ENCODE assay signal across 15 cellular contexts in genomic region chr5:76479973-76480667, GRCh38.
DNase-seq lines count a peak whose midpoint lies in the region; ATAC-seq and TF ChIP-seq lines count a peak whose summit lies in the region.
"Had no signal": no experiment of that assay in that cellular context is flagged by ENCODE, and none has a peak within 500 bp of the region (broad histone marks: within the 10 kb centered on the region; RNA-seq: fewer than 3 reads in every experiment).

No MANE protein-coding gene starts in this region.

- CTCF ChIA-PET in CD8-positive, alpha-beta memory T cell (lab: Charles Lee) = no interaction called here
- CTCF ChIA-PET in HEK293T (lab: Yijun Ruan, JAX) = interaction anchor here (1.0 kb wide), 1 partner anchor 37 kb away, joined by 3 read pairs; no protein-coding TSS in a partner anchor

- H3K36me3 ChIP-seq in CD8-positive, alpha-beta memory T cell (ENCODE audit: insufficient read depth, low read length) = no peaks in the 10 kb centered on the region
- H3K36me3 ChIP-seq in Peyer's patch = no peaks in the 10 kb centered on the region
- H3K36me3 ChIP-seq in endodermal cell (ENCODE audit: control insufficient read depth, insufficient read depth, low read length) = no peaks in the 10 kb centered on the region
- H3K36me3 ChIP-seq: SJCRH30, spleen had no signal

- H3K4me1 Mint-ChIP-seq in CD8-positive, alpha-beta memory T cell = peaks cover 76 to 89% (median 83%) of the 10 kb centered on the region in 3 donors
- H3K4me1 Mint-ChIP-seq in endodermal cell = peaks cover 17% of the 10 kb centered on the region
- peaks cover 57% of the 10 kb centered on the region for H3K4me1 Mint-ChIP-seq in nephron progenitor cell

- no peak overlapping the region for H3K9ac ChIP-seq in endodermal cell (ENCODE audit: extremely low read depth, low read length, poor library complexity, severe bottlenecking)

- peak in 1 of 2 donors; percentile 21 for TF ChIP-seq POLR2A in Peyer's patch (IDR thresholded peaks at IDR 0.05)

- TF ChIP-seq CTCF in Peyer's patch (IDR thresholded peaks at IDR 0.05) = no peak
- TF ChIP-seq CTCF in endodermal cell (conservative IDR thresholded peaks at IDR 0.05) = no peak
- TF ChIP-seq CTCF in nephron progenitor cell (IDR thresholded peaks at IDR 0.05) = no peak

- no peaks in the 10 kb centered on the region for H3K9me3 ChIP-seq in CD8-positive, alpha-beta memory T cell (ENCODE audit: low read length)
- no peaks in the 10 kb centered on the region for H3K9me3 ChIP-seq in Peyer's patch
- H3K9me3 ChIP-seq in endodermal cell (ENCODE audit: control insufficient read depth, low read length) = no peaks in the 10 kb centered on the region
- H3K9me3 ChIP-seq: SJCRH30, spleen had no signal

- no peak overlapping the region for H3K4me3 ChIP-seq in CD8-positive, alpha-beta memory T cell (ENCODE audit: low read length)
- H3K4me3 ChIP-seq in Peyer's patch (no peak overlapping the region), endodermal cell (ENCODE audit: low read length) (no peak overlapping the region)
- H3K4me3 ChIP-seq: lung, SJCRH30, spleen had no signal

- no peak for DNase-seq in CD8-positive, alpha-beta memory T cell
- DNase-seq in Peyer's patch = peak in 2 of 3 donors; percentile 77 to 81
- no peak for DNase-seq in endodermal cell
- no peak for DNase-seq in nephron progenitor cell
- no peak for DNase-seq in amniotic stem cell (lab: John Stamatoyannopoulos, UW)
- DNase-seq in HEK293T (ENCODE audit: extremely low spot score) = no peak
- DNase-seq: activated CD4-positive, alpha-beta memory T cell treated with anti-CD3 and anti-CD28 coated beads, Interleukin-2, amount 10 ng/mL, durations not matched to agents 7 days and 5 days; activated gamma-delta T cell treated with Interleukin-2 at 50 U/mL for 16 hours; NCI-H1048; SJCRH30; spleen had no signal

- peaks cover 0 to 16% (median 0%) of the 10 kb centered on the region in 3 donors for H3K36me3 Mint-ChIP-seq in CD8-positive, alpha-beta memory T cell
- H3K36me3 Mint-ChIP-seq in endodermal cell (ENCODE audit: low read depth) (no peaks in the 10 kb centered on the region), nephron progenitor cell (ENCODE audit: low read depth) (peaks cover 5% of the 10 kb centered on the region)

- POLR2A ChIA-PET in CD8-positive, alpha-beta memory T cell (lab: Charles Lee) = no interaction called here
- POLR2A ChIA-PET in HEK293T (lab: Yijun Ruan, JAX) = no interaction called here

- H3K27me3 ChIP-seq in CD8-positive, alpha-beta memory T cell (ENCODE audit: insufficient read depth, low read length, poor library complexity, severe bottlenecking) = no peaks in the 10 kb centered on the region
- H3K27me3 ChIP-seq in Peyer's patch = no peaks in the 10 kb centered on the region
- H3K27me3 ChIP-seq in endodermal cell (ENCODE audit: control insufficient read depth, insufficient read depth, low read length, poor library complexity, severe bottlenecking) = peaks cover 18% of the 10 kb centered on the region
- H3K27me3 ChIP-seq: SJCRH30, spleen had no signal

- H3K27ac Mint-ChIP-seq in CD8-positive, alpha-beta memory T cell = peak overlapping the region in 7 of 8 donors; percentile 12 to 84 (median 65)
- H3K27ac Mint-ChIP-seq in endodermal cell (peak overlapping the region; percentile 7), nephron progenitor cell (peak overlapping the region; percentile 33)
- H3K27ac Mint-ChIP-seq: activated CD4-positive, alpha-beta memory T cell treated with anti-CD3 and anti-CD28 coated beads, Interleukin-2, amount 10 ng/mL, durations not matched to agents 7 days and 5 days; B cell had no signal

- ATAC-seq in GM18867 (IDR thresholded peaks at IDR 0.05; ENCODE audit: unreplicated experiment) = no peak
- no peak for ATAC-seq in HG02759 (IDR thresholded peaks at IDR 0.05; ENCODE audit: unreplicated experiment)

- H3K4me1 ChIP-seq in CD8-positive, alpha-beta memory T cell (ENCODE audit: insufficient read depth, low read length) = peaks cover 26% of the 10 kb centered on the region
- H3K4me1 ChIP-seq in Peyer's patch (peaks cover 0 to 77% (median 8%) of the 10 kb centered on the region in 4 donors), endodermal cell (ENCODE audit: control insufficient read depth, insufficient read depth, low read length) (peaks cover 8% of the 10 kb centered on the region)
- H3K4me1 ChIP-seq: SJCRH30 had no signal

- no peaks in the 10 kb centered on the region for H3K9me3 Mint-ChIP-seq in CD8-positive, alpha-beta memory T cell
- H3K9me3 Mint-ChIP-seq in endodermal cell = no peaks in the 10 kb centered on the region
- H3K9me3 Mint-ChIP-seq in nephron progenitor cell = no peaks in the 10 kb centered on the region
- H3K9me3 Mint-ChIP-seq: activated CD4-positive, alpha-beta memory T cell treated with anti-CD3 and anti-CD28 coated beads, Interleukin-2, amount 10 ng/mL, durations not matched to agents 7 days and 5 days had no signal

- peak overlapping the region in 2 of 7 donors; percentile 18 to 32 for H3K4me3 Mint-ChIP-seq in CD8-positive, alpha-beta memory T cell
- H3K4me3 Mint-ChIP-seq in endodermal cell = no peak overlapping the region
- no peak overlapping the region for H3K4me3 Mint-ChIP-seq in nephron progenitor cell
- H3K4me3 Mint-ChIP-seq: activated CD4-positive, alpha-beta memory T cell treated with anti-CD3 and anti-CD28 coated beads, Interleukin-2, amount 10 ng/mL, durations not matched to agents 7 days and 5 days; B cell had no signal

- H3K27me3 Mint-ChIP-seq in CD8-positive, alpha-beta memory T cell = no peaks in the 10 kb centered on the region
- H3K27me3 Mint-ChIP-seq in endodermal cell (ENCODE audit: insufficient read depth) (peaks cover 11% of the 10 kb centered on the region), nephron progenitor cell (ENCODE audit: low read depth, poor library complexity) (no peaks in the 10 kb centered on the region)
- H3K27me3 Mint-ChIP-seq: activated CD4-positive, alpha-beta memory T cell treated with anti-CD3 and anti-CD28 coated beads, Interleukin-2, amount 10 ng/mL, durations not matched to agents 7 days and 5 days; B cell had no signal

- H3K27ac ChIP-seq in CD8-positive, alpha-beta memory T cell (ENCODE audit: low read depth, low read length) = no peak overlapping the region
- H3K27ac ChIP-seq in Peyer's patch = peak overlapping the region in 2 of 4 donors; percentile 75 to 77
- H3K27ac ChIP-seq in endodermal cell (ENCODE audit: low read depth, low read length) = no peak overlapping the region
- H3K27ac ChIP-seq: SJCRH30, spleen had no signal

- WGBS in endodermal cell (ENCODE audit: insufficient coverage in 1 of 2, insufficient read length in 1 of 2), 2 experiments = 86 to 95% methylated on average over 3 to 4 of the region's 4 CpGs

TF ChIP-seq in HEK293T, 16 proteins besides CTCF, POLR2A, EP300 and RAD21:
- TF ChIP-seq FOXA1 (IDR thresholded peaks at IDR 0.05) (no peak), HDGF (IDR thresholded peaks at IDR 0.05; ENCODE audit: borderline replicate concordance) (no peak), LEF1 (IDR thresholded peaks at IDR 0.05; ENCODE audit: borderline replicate concordance) (no peak), BHLHE40 (IDR thresholded peaks at IDR 0.05; ENCODE audit: borderline replicate concordance) (no peak), L3MBTL2 (conservative IDR thresholded peaks at IDR 0.05) (no peak), SUZ12 (IDR thresholded peaks at IDR 0.05) (no peak), FOXK2 (IDR thresholded peaks at IDR 0.05) (no peak), TARDBP (IDR thresholded peaks at IDR 0.05) (no peak), SP1 (IDR thresholded peaks at IDR 0.05) (no peak), NFRKB (IDR thresholded peaks at IDR 0.05) (no peak), ARNT (IDR thresholded peaks at IDR 0.05) (no peak), ELF4 (IDR thresholded peaks at IDR 0.05) (no peak), CTBP1 (IDR thresholded peaks at IDR 0.05; ENCODE audit: borderline replicate concordance) (no peak), ZNF384 (IDR thresholded peaks at IDR 0.05) (no peak), FOXM1 (IDR thresholded peaks at IDR 0.05; ENCODE audit: borderline replicate concordance) (no peak)
- TF ChIP-seq, protein P1, sequence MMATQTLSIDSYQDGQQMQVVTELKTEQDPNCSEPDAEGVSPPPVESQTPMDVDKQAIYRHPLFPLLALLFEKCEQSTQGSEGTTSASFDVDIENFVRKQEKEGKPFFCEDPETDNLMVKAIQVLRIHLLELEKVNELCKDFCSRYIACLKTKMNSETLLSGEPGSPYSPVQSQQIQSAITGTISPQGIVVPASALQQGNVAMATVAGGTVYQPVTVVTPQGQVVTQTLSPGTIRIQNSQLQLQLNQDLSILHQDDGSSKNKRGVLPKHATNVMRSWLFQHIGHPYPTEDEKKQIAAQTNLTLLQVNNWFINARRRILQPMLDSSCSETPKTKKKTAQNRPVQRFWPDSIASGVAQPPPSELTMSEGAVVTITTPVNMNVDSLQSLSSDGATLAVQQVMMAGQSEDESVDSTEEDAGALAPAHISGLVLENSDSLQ (IDR thresholded peaks at IDR 0.05) = no peak

Comparison
In these comparisons a context has a peak if more than half of its experiments do, and no peak if none do; other contexts are left out.
1. DNase-seq: peak in Peyer's patch (2 of 3); none in CD8-positive, alpha-beta memory T cell (0 of 5), endodermal cell (single experiment), nephron progenitor cell (single experiment), amniotic stem cell (single experiment) and HEK293T (single experiment).
2. H3K27ac Mint-ChIP-seq: peak in every context shown above with its lines; median percentile 65 in CD8-positive, alpha-beta memory T cell; 33 in nephron progenitor cell; 7 in endodermal cell.